28 cellular contexts compared by ENCODE assay signal in genomic region chr11:61736310-61736709, GRCh38.
"Had no signal": no experiment of that assay in that cellular context is flagged by ENCODE, and none has a peak within 500 bp of the region (broad histone marks: within the 10 kb centered on the region; RNA-seq: fewer than 3 reads in every experiment).

No MANE protein-coding gene starts in this region.

- H3K4me3 ChIP-seq: adrenal gland, ascending aorta, gastroesophageal sphincter, hepatocyte, neural progenitor cell, testis, transverse colon had no signal

- H3K27ac ChIP-seq: adrenal gland, ascending aorta, gastroesophageal sphincter, hepatocyte, neural progenitor cell, transverse colon had no signal

- FAIRE-seq: endometrium, keratinocyte had no signal

- DNase-seq: activated CD4-positive, alpha-beta memory T cell treated with anti-CD3 and anti-CD28 coated beads for 36 hours; activated CD4-positive, alpha-beta T cell treated with anti-CD3 and anti-CD28 coated beads, Interleukin-2, amount 10 ng/mL, durations not matched to agents 24 days and 14 days; activated CD4-positive, CD25-positive, alpha-beta regulatory T cell treated with anti-CD3 and anti-CD28 coated beads, Interleukin-2, amount 50 U/mL, for 72 hours; activated CD8-positive, alpha-beta memory T cell treated with anti-CD3 and anti-CD28 coated beads, Interleukin-2, amount 50 U/mL, for 4 hours; activated effector memory CD4-positive, alpha-beta T cell treated with anti-CD3 and anti-CD28 coated beads, Interleukin-2, amount 50 U/mL, for 16 hours; activated naive CD4-positive, alpha-beta T cell treated with anti-CD3 and anti-CD28 coated beads for 36 hours; activated naive CD8-positive, alpha-beta T cell treated with anti-CD3 and anti-CD28 coated beads for 36 hours; activated T-cell treated with anti-CD3 and anti-CD28 coated beads, Interleukin-2, amount 50 U/mL, for 1 hour; adrenal gland; central memory CD4-positive, alpha-beta T cell; effector CD8-positive, alpha-beta T cell; erythroblast; midbrain; naive thymus-derived CD4-positive, alpha-beta T cell; right cardiac atrium; stimulated activated CD4-positive, alpha-beta T cell treated with anti-CD3 and anti-CD28 coated beads, Interleukin-15, amount 100 ng/mL, for 24 hours; stimulated activated CD4-positive, alpha-beta T cell treated with anti-CD3 and anti-CD28 coated beads, Interleukin-2, amount 100 ng/mL, for 24 hours; stimulated activated naive CD4-positive, alpha-beta T cell; SW 1271; T-helper 2 cell; testis; transverse colon had no signal

- ATAC-seq: gastroesophageal sphincter; naive thymus-derived CD4-positive, alpha-beta T cell; right cardiac atrium had no signal
